In genomic region chr2:152028182-152028862, GRCh38 we compare ENCODE assay signal across 20 cellular contexts.
DNase-seq lines count a peak whose midpoint lies in the region; ATAC-seq and TF ChIP-seq lines count a peak whose summit lies in the region.
"Had no signal": no experiment of that assay in that cellular context is flagged by ENCODE, and none has a peak within 500 bp of the region (broad histone marks: within the 10 kb centered on the region; RNA-seq: fewer than 3 reads in every experiment).

No MANE protein-coding gene starts in this region.

- ATAC-seq in GM19023 (IDR thresholded peaks at IDR 0.05; ENCODE audit: unreplicated experiment), result peak; percentile 36
- peak; percentile 37 for ATAC-seq in HG03159 (IDR thresholded peaks at IDR 0.05; ENCODE audit: unreplicated experiment)
- no peak for ATAC-seq in HG03457 (IDR thresholded peaks at IDR 0.05; ENCODE audit: unreplicated experiment)
- ATAC-seq: heart left ventricle; stimulated activated effector memory CD8-positive, alpha-beta T cell treated with anti-CD3 and anti-CD28 coated beads, Interleukin-12 subunit alpha, Interleukin-12 subunit beta, amount 100 ng/mL, for 72 hours had no signal

- TF ChIP-seq CTCF in brain microvascular endothelial cell (IDR thresholded peaks at IDR 0.05; ENCODE audit: low read depth, low read length, missing control alignments) (no peak), Peyer's patch (IDR thresholded peaks at IDR 0.05) (no peak)

- H3K36me3 ChIP-seq in brain microvascular endothelial cell (replicated peaks) (no peaks in the 10 kb centered on the region), Peyer's patch (no peaks in the 10 kb centered on the region)
- H3K36me3 ChIP-seq: heart left ventricle, tibial nerve had no signal

- H3K9me3 ChIP-seq in Peyer's patch, result no peaks in the 10 kb centered on the region
- H3K9me3 ChIP-seq: heart left ventricle, tibial nerve had no signal

- H3K27me3 ChIP-seq in brain microvascular endothelial cell (replicated peaks) (no peaks in the 10 kb centered on the region), Peyer's patch (no peaks in the 10 kb centered on the region)
- H3K27me3 ChIP-seq: heart left ventricle, tibial nerve had no signal

- H3K4me1 ChIP-seq in Peyer's patch, result no peaks in the 10 kb centered on the region

- DNase-seq in brain microvascular endothelial cell, result peak; percentile 14
- DNase-seq in kidney glomerular epithelial cell (lab: John Stamatoyannopoulos, UW), result peak; percentile 30
- no peak for DNase-seq in cerebellar nuclear complex (lab: John Stamatoyannopoulos, UW)
- DNase-seq in stimulated activated naive CD4-positive, alpha-beta T cell treated with Interleukin-2 at 50 U/mL for 16 hours (lab: John Stamatoyannopoulos, UW), result no peak
- no peak for DNase-seq in Peyer's patch
- DNase-seq: activated CD4-positive, alpha-beta T cell treated with anti-CD3 and anti-CD28 coated beads for 4 hours; activated CD8-positive, alpha-beta memory T cell treated with anti-CD3 and anti-CD28 coated beads, Interleukin-2, amount 50 U/mL, for 48 hours; activated gamma-delta T cell treated with Interleukin-2 at 50 U/mL for 16 hours; dermis blood vessel endothelial cell; erythroblast; heart left ventricle; kidney; mesendoderm; NCI-H187; stimulated activated CD4-positive, alpha-beta T cell treated with anti-CD3 and anti-CD28 coated beads, Interleukin-12 subunit alpha, Interleukin-12 subunit beta, amount 100 ng/mL, for 4 hours had no signal

- in situ Hi-C loops in brain microvascular endothelial cell (cut with HindIII; ENCODE audit: low pct_ligation_motif_present, low sequenced_read_pairs), result loop anchor here (25.0 kb wide), 1 partner anchor 134 kb away; no protein-coding TSS in a partner anchor

- no peak overlapping the region for H3K27ac ChIP-seq in brain microvascular endothelial cell
- H3K27ac ChIP-seq in Peyer's patch, result no peak overlapping the region
- H3K27ac ChIP-seq: heart left ventricle, tibial nerve had no signal

- H3K4me3 ChIP-seq in brain microvascular endothelial cell (ENCODE audit: low read depth, low read length) (no peak overlapping the region), Peyer's patch (no peak overlapping the region)
- H3K4me3 ChIP-seq: heart left ventricle, tibial nerve had no signal

- no peak for TF ChIP-seq POLR2A in Peyer's patch (IDR thresholded peaks at IDR 0.05)

Comparison
In these comparisons a context has a peak if more than half of its experiments do, and no peak if none do; other contexts are left out.
1. DNase-seq: peak in brain microvascular endothelial cell (single experiment) and kidney glomerular epithelial cell (single experiment); none in cerebellar nuclear complex (0 of 2), stimulated activated naive CD4-positive, alpha-beta T cell treated with Interleukin-2 at 50 U/mL for 16 hours (single experiment) and Peyer's patch (0 of 3).